ENCODE assay signal across 1 cellular context in genomic region chr14:99615497-99616245, GRCh38.
TF ChIP-seq lines count a peak whose summit lies in the region.

No MANE protein-coding gene starts in this region.

TF ChIP-seq in K562, 482 proteins besides CTCF, POLR2A, EP300 and RAD21:
- no peak for TF ChIP-seq SP1 (CRISPR knock-in tag; IDR thresholded peaks at IDR 0.05)
- no peak for TF ChIP-seq CBFA2T2 (conservative IDR thresholded peaks at IDR 0.05)
- TF ChIP-seq ZNF512 (tag; IDR thresholded peaks at IDR 0.05) = peak; percentile 74
